ENCODE assay signal across 8 cellular contexts in genomic region chr2:140201572-140201971, GRCh38.
"Had no signal": no experiment of that assay in that cellular context is flagged by ENCODE, and none has a peak within 500 bp of the region (broad histone marks: within the 10 kb centered on the region; RNA-seq: fewer than 3 reads in every experiment).

No MANE protein-coding gene starts in this region.

- H3K9me3 Mint-ChIP-seq: H9 had no signal

- H3K27ac ChIP-seq: GM23248 had no signal

- H3K4me3 Mint-ChIP-seq: H9, HFFc6 had no signal

- H3K27ac Mint-ChIP-seq: H9, HFFc6 had no signal

- H2AFZ ChIP-seq: GM23248 had no signal

- H3K4me1 Mint-ChIP-seq: H9 had no signal

- H3K4me1 ChIP-seq: HAP-1 had no signal

- H3K4me3 ChIP-seq: GM23248, HAP-1 had no signal

- H3K9ac ChIP-seq: GM23248 had no signal

- ATAC-seq: HCT116 had no signal

- H3K9me3 ChIP-seq: HAP-1 had no signal

- DNase-seq: GM23248, GOT3, H7, H9, HCEC 1CT, HFFc6 had no signal

- H3K36me3 ChIP-seq: HAP-1 had no signal
